Comparison of ENCODE assay signal across 25 cellular contexts in genomic region chr6:27623103-27623502, GRCh38.
"Had no signal": no experiment of that assay in that cellular context is flagged by ENCODE, and none has a peak within 500 bp of the region (broad histone marks: within the 10 kb centered on the region; RNA-seq: fewer than 3 reads in every experiment).

No MANE protein-coding gene starts in this region.

- H3K27ac ChIP-seq: adrenal gland, SK-N-MC, VCaP had no signal

- ATAC-seq: activated T-helper 17 cell treated with anti-CD3 and anti-CD28 coated beads, Interleukin-2, amount 50 U/mL, for 72 hours; Panc1; Right ventricle myocardium inferior had no signal

- H3K4me3 ChIP-seq: adrenal gland, SK-N-MC had no signal

- H3K36me3 ChIP-seq: adrenal gland had no signal

- H3K27ac Mint-ChIP-seq: activated CD4-positive, alpha-beta memory T cell treated with anti-CD3 and anti-CD28 coated beads, Interleukin-2, amount 10 ng/mL, durations not matched to agents 7 days and 5 days; activated CD4-positive, alpha-beta T cell treated with anti-CD3 and anti-CD28 coated beads, Interleukin-2, amount 10 ng/mL, durations not matched to agents 7 days and 5 days; activated naive CD4-positive, alpha-beta T cell treated with anti-CD3 and anti-CD28 coated beads, Interleukin-2, amount 10 ng/mL, durations not matched to agents 7 days and 5 days; activated naive CD8-positive, alpha-beta T cell treated with anti-CD3 and anti-CD28 coated beads, Interleukin-2, amount 10 ng/mL, durations not matched to agents 7 days and 5 days; activated T-helper 17 cell treated with anti-CD3 and anti-CD28 coated beads, Interleukin-2, amount 50 U/mL, for 72 hours had no signal

- H3K4me1 Mint-ChIP-seq: activated T-helper 17 cell treated with anti-CD3 and anti-CD28 coated beads, Interleukin-2, amount 50 U/mL, for 72 hours had no signal

- H3K9me3 ChIP-seq: adrenal gland had no signal

- H3K9me3 Mint-ChIP-seq: activated CD4-positive, alpha-beta memory T cell treated with anti-CD3 and anti-CD28 coated beads, Interleukin-2, amount 10 ng/mL, durations not matched to agents 7 days and 5 days; activated CD4-positive, alpha-beta T cell treated with anti-CD3 and anti-CD28 coated beads, Interleukin-2, amount 10 ng/mL, durations not matched to agents 7 days and 5 days; activated naive CD4-positive, alpha-beta T cell treated with anti-CD3 and anti-CD28 coated beads, Interleukin-2, amount 10 ng/mL, durations not matched to agents 7 days and 5 days; activated naive CD8-positive, alpha-beta T cell treated with anti-CD3 and anti-CD28 coated beads, Interleukin-2, amount 10 ng/mL, durations not matched to agents 7 days and 5 days; activated T-helper 17 cell treated with anti-CD3 and anti-CD28 coated beads, Interleukin-2, amount 50 U/mL, for 72 hours had no signal

- H3K36me3 Mint-ChIP-seq: activated naive CD4-positive, alpha-beta T cell treated with anti-CD3 and anti-CD28 coated beads, Interleukin-2, amount 10 ng/mL, durations not matched to agents 7 days and 5 days; activated naive CD8-positive, alpha-beta T cell treated with anti-CD3 and anti-CD28 coated beads, Interleukin-2, amount 10 ng/mL, durations not matched to agents 7 days and 5 days had no signal

- H3K4me1 ChIP-seq: adrenal gland had no signal

- H3K4me3 Mint-ChIP-seq: activated CD4-positive, alpha-beta memory T cell treated with anti-CD3 and anti-CD28 coated beads, Interleukin-2, amount 10 ng/mL, durations not matched to agents 7 days and 5 days; activated CD4-positive, alpha-beta T cell treated with anti-CD3 and anti-CD28 coated beads, Interleukin-2, amount 10 ng/mL, durations not matched to agents 7 days and 5 days; activated naive CD4-positive, alpha-beta T cell treated with anti-CD3 and anti-CD28 coated beads, Interleukin-2, amount 10 ng/mL, durations not matched to agents 7 days and 5 days; activated naive CD8-positive, alpha-beta T cell treated with anti-CD3 and anti-CD28 coated beads, Interleukin-2, amount 10 ng/mL, durations not matched to agents 7 days and 5 days; activated T-helper 17 cell treated with anti-CD3 and anti-CD28 coated beads, Interleukin-2, amount 50 U/mL, for 72 hours had no signal

- DNase-seq: activated CD4-positive, alpha-beta memory T cell treated with anti-CD3 and anti-CD28 coated beads, Interleukin-2, amount 10 ng/mL, durations not matched to agents 7 days and 5 days; activated CD4-positive, alpha-beta T cell treated with anti-CD3 and anti-CD28 coated beads, Interleukin-2, amount 10 ng/mL, durations not matched to agents 7 days and 5 days; activated CD4-positive, CD25-positive, alpha-beta regulatory T cell; activated gamma-delta T cell; activated naive CD4-positive, alpha-beta T cell treated with anti-CD3 and anti-CD28 coated beads, Interleukin-2, amount 10 ng/mL, durations not matched to agents 7 days and 5 days; activated naive CD8-positive, alpha-beta T cell treated with anti-CD3 and anti-CD28 coated beads, Interleukin-2, amount 10 ng/mL, durations not matched to agents 7 days and 5 days; activated T-cell treated with anti-CD3 and anti-CD28 coated beads for 4 hours; activated T-cell treated with anti-CD3 and anti-CD28 coated beads, Interleukin-2, amount 50 U/mL, for 48 hours; adrenal gland; anterior cingulate cortex; cerebellar nuclear complex; Kasumi-1; NCI-H1105 treated with DMSO at 0.1 percent for 48 hours; NCI-H1436 treated with DMSO at 0.1 percent for 48 hours; NCI-H187; NCI-H2081; NCI-H526; NCI-H774; RPMI8226; T-helper 1 cell had no signal
